In the genomic region with DNA sequence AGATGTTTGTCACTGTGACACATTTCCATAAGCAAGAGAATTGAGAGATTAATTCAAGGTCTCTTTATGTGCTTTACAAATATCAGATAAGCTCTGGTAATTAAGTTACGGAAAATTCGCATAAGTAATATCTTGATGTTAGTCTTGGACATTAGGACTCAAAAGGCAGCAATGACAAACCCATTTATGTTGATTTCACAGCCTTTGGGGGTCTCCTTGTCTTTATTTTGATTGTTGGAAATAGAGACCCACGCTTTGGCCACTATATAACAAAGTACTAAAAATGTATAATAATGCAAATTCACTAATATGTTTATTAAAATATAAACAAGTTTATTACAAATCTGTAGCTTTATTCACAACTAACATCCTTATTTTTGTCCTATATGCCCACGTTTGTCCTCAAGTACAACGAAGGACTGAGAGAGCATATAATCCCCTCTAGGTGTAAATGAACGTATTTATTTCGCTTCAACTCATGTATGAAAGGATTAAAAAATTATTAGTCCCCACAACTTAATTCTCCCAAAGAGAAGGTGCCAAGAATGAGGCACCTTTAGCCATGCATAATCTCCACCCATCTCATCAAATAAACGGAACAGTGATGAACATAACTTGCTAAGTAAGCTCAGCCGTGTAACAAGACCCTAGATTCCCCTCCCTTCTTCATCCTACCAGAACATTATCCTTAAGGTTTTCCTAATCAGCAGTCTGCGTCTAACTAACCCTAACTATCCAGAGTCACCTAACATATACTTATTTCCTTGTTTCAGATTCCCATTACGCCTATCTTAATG, we compare ENCODE assay signal across 8 cellular contexts. TPM values are rescaled to one million over a fixed set of nuclear protein-coding genes. Genes with fewer than 3 reads are reported as not detected.
DNase-seq lines count a peak whose midpoint lies in the region; ATAC-seq and TF ChIP-seq lines count a peak whose summit lies in the region.

No MANE protein-coding gene starts in this region.

- TF ChIP-seq CTCF in heart right ventricle (IDR thresholded peaks at IDR 0.05), result no peak

- H3K9me3 ChIP-seq in heart right ventricle (no peaks in the 10 kb centered on the region), mucosa of rectum (ENCODE audit: control insufficient read depth in 2 of 2, low read length in 2 of 2) (no peaks in the 10 kb centered on the region), aorta (ENCODE audit: control insufficient read depth, low read length) (no peaks in the 10 kb centered on the region)

- H3K4me3 ChIP-seq in heart right ventricle (peak overlapping the region in 9 of 10 donors; percentile 70 to 98 (median 85)), mucosa of rectum (ENCODE audit: low read length in 2 of 2) (peak overlapping the region; percentile 65 to 76), aorta (ENCODE audit: low read length in 2 of 2) (no peak overlapping the region)

- H3K27me3 ChIP-seq in heart right ventricle (peaks cover 0 to 19% (median 0%) of the 10 kb centered on the region in 7 donors), mucosa of rectum (ENCODE audit: control insufficient read depth in 2 of 2, insufficient read depth in 2 of 2, low read length in 2 of 2) (peaks cover 0 to 10% of the 10 kb centered on the region in 2 donors), aorta (ENCODE audit: control insufficient read depth in 1 of 2, insufficient read depth in 2 of 2, low read length in 1 of 2) (no peaks in the 10 kb centered on the region)

- H3K27me3 Mint-ChIP-seq in central memory CD8-positive, alpha-beta T cell, result peaks cover 59% of the 10 kb centered on the region

- H3K4me1 ChIP-seq in heart right ventricle (peaks cover 3 to 49% (median 38%) of the 10 kb centered on the region in 9 donors), mucosa of rectum (ENCODE audit: control insufficient read depth in 2 of 2, insufficient read depth in 2 of 2, low read length in 2 of 2) (peaks cover 7 to 11% of the 10 kb centered on the region in 2 donors), aorta (ENCODE audit: control insufficient read depth in 1 of 2, insufficient read depth in 2 of 2, low read length in 2 of 2) (peaks cover under 1 to 4% of the 10 kb centered on the region in 2 donors)

- H3K4me3 Mint-ChIP-seq in central memory CD8-positive, alpha-beta T cell, result peak overlapping the region; percentile 2

- H3K9me3 Mint-ChIP-seq in central memory CD8-positive, alpha-beta T cell, result no peaks in the 10 kb centered on the region

- H3K36me3 ChIP-seq in heart right ventricle (no peaks in the 10 kb centered on the region), mucosa of rectum (ENCODE audit: control insufficient read depth in 2 of 2, insufficient read depth in 2 of 2, low read length in 2 of 2) (no peaks in the 10 kb centered on the region), aorta (ENCODE audit: control insufficient read depth in 1 of 2, insufficient read depth in 2 of 2, low read length in 1 of 2) (no peaks in the 10 kb centered on the region)

- intact Hi-C loops in heart right ventricle (cut with DNase I) (loop anchor here in 9 of 10 donors (2.0 to 10.0 kb wide), 12 partner anchors 19 to 213 kb away; no protein-coding TSS in a partner anchor), Right ventricle myocardium superior (cut with DNase I) (loop anchor here (2.0 to 10.0 kb wide), 2 partner anchors 59 to 73 kb away; no protein-coding TSS in a partner anchor), aorta (cut with DNase I) (loop anchor here (2.0 to 10.0 kb wide), 6 partner anchors 59 to 296 kb away; no protein-coding TSS in a partner anchor)

- ATAC-seq in heart right ventricle (no peak), Right ventricle myocardium superior (ENCODE audit: poor library complexity) (no peak), aorta (ENCODE audit: low FRiP score) (no peak)
- no peak for ATAC-seq in central memory CD8-positive, alpha-beta T cell (replicated peaks; ENCODE audit: extremely low read depth, poor library complexity, severe bottlenecking)

- peak overlapping the region in 1 of 2 donors; percentile 82 for H3K9ac ChIP-seq in mucosa of rectum (ENCODE audit: low read depth in 1 of 2, low read length in 2 of 2)

- H3K27ac Mint-ChIP-seq in central memory CD8-positive, alpha-beta T cell (ENCODE audit: low read depth), result no peak overlapping the region

- H3K4me1 Mint-ChIP-seq in central memory CD8-positive, alpha-beta T cell, result peaks cover 18% of the 10 kb centered on the region

- DNase-seq in heart right ventricle (no peak), Right ventricle myocardium superior (no peak), aorta (no peak), SKM-1 (lab: John Stamatoyannopoulos, UW; ENCODE audit: unreplicated experiment) (no peak), NCI-H2029 (lab: John Stamatoyannopoulos, UW) (no peak)
- no peak for DNase-seq in central memory CD8-positive, alpha-beta T cell (ENCODE audit: low spot score in 2 of 2)
- DNase-seq in effector CD4-positive, alpha-beta T cell, result no peak

- H3K27ac ChIP-seq in heart right ventricle (peak overlapping the region; percentile 99 to 100 (median 100)), mucosa of rectum (ENCODE audit: low read depth in 2 of 2, low read length in 2 of 2) (peak overlapping the region; percentile 84 to 89), aorta (ENCODE audit: low read depth in 1 of 2, low read length in 2 of 2) (peak overlapping the region; percentile 97 to 100)

- WGBS in heart right ventricle, 2 donors, result 60 to 70% methylated on average over 11 of the region's 11 CpGs
- WGBS in aorta, 2 donors, result 65 to 66% methylated on average over 11 of the region's 11 CpGs

- peaks cover 3% of the 10 kb centered on the region for H3K36me3 Mint-ChIP-seq in central memory CD8-positive, alpha-beta T cell (ENCODE audit: insufficient read depth)

RNA-seq across cellular contexts. Expression of a gene that starts 1.6 kb away (rescaled TPM):
- total RNA-seq in heart right ventricle (100 to 1,000 TPM; 100 to 160 (median 116) TPM), Right ventricle myocardium superior (87.5 TPM), aorta (100 to 1,000 TPM; 242 to 247 TPM)
- polyA plus RNA-seq in heart right ventricle (10 to 100 TPM; 22.1 to 60.1 TPM), aorta (10 to 100 TPM; 20.8 to 66.4 TPM)

Comparison
In these comparisons a context has a peak if more than half of its experiments do, and no peak if none do; other contexts are left out.
1. H3K4me3 ChIP-seq: peak in heart right ventricle (9 of 10) and mucosa of rectum (2 of 2); none in aorta (0 of 2).
2. Peak in every context shown above with its lines, with median percentiles within 50 percentile points of each other: H3K27ac ChIP-seq.